Comparison of ENCODE assay signal across 2 cellular contexts in genomic region chr19:45097450-45097775, GRCh38.
TF ChIP-seq lines count a peak whose summit lies in the region.

No MANE protein-coding gene starts in this region.

TF ChIP-seq in SK-N-SH, 30 proteins besides CTCF, POLR2A, EP300 and RAD21 (continued from another document):
- no peak for TF ChIP-seq EZH2phosphoT487 (IDR thresholded peaks at IDR 0.05; ENCODE audit: borderline replicate concordance, low read depth)
- no peak for TF ChIP-seq RXRA (IDR thresholded peaks at IDR 0.05; ENCODE audit: borderline replicate concordance, low read depth)
- no peak for TF ChIP-seq NFIC (IDR thresholded peaks at IDR 0.05; ENCODE audit: borderline replicate concordance)
- TF ChIP-seq REST (IDR thresholded peaks at IDR 0.05; ENCODE audit: low read depth, low read length): no peak
- no peak for TF ChIP-seq GATA2 (CRISPR knock-in tag; IDR thresholded peaks at IDR 0.05)
- TF ChIP-seq POLR2AphosphoS5 (IDR thresholded peaks at IDR 0.05; ENCODE audit: low read depth, low read length): no peak
- TF ChIP-seq GABPA (IDR thresholded peaks at IDR 0.05; ENCODE audit: low read depth): no peak
- no peak for TF ChIP-seq MEF2A (IDR thresholded peaks at IDR 0.05; ENCODE audit: borderline replicate concordance, low read depth)
- TF ChIP-seq IRF3 (IDR thresholded peaks at IDR 0.05; ENCODE audit: low read depth, low read length): no peak

TF ChIP-seq in SK-N-SH treated with all-trans-retinoic acid at 6 μM for 48 hours, 23 proteins besides CTCF, POLR2A, EP300 and RAD21 (continued from another document):
- TF ChIP-seq, protein P1, sequence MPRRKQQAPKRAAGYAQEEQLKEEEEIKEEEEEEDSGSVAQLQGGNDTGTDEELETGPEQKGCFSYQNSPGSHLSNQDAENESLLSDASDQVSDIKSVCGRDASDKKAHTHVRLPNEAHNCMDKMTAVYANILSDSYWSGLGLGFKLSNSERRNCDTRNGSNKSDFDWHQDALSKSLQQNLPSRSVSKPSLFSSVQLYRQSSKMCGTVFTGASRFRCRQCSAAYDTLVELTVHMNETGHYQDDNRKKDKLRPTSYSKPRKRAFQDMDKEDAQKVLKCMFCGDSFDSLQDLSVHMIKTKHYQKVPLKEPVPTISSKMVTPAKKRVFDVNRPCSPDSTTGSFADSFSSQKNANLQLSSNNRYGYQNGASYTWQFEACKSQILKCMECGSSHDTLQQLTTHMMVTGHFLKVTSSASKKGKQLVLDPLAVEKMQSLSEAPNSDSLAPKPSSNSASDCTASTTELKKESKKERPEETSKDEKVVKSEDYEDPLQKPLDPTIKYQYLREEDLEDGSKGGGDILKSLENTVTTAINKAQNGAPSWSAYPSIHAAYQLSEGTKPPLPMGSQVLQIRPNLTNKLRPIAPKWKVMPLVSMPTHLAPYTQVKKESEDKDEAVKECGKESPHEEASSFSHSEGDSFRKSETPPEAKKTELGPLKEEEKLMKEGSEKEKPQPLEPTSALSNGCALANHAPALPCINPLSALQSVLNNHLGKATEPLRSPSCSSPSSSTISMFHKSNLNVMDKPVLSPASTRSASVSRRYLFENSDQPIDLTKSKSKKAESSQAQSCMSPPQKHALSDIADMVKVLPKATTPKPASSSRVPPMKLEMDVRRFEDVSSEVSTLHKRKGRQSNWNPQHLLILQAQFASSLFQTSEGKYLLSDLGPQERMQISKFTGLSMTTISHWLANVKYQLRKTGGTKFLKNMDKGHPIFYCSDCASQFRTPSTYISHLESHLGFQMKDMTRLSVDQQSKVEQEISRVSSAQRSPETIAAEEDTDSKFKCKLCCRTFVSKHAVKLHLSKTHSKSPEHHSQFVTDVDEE (CRISPR knock-in tag; IDR thresholded peaks at IDR 0.05): no peak
- TF ChIP-seq ZFP3 (CRISPR knock-in tag; IDR thresholded peaks at IDR 0.05) (no peak), ESRRG (CRISPR knock-in tag; IDR thresholded peaks at IDR 0.05) (no peak), CSDC2 (CRISPR knock-in tag; IDR thresholded peaks at IDR 0.05) (no peak), PPARA (CRISPR knock-in tag; IDR thresholded peaks at IDR 0.05; ENCODE audit: borderline replicate concordance) (no peak), CREB5 (CRISPR knock-in tag; IDR thresholded peaks at IDR 0.05; ENCODE audit: low read depth) (no peak), ARNTL (CRISPR knock-in tag; IDR thresholded peaks at IDR 0.05; ENCODE audit: borderline replicate concordance, low read depth) (no peak), ZC3H10 (CRISPR knock-in tag; IDR thresholded peaks at IDR 0.05) (no peak), ZNF565 (CRISPR knock-in tag; conservative IDR thresholded peaks at IDR 0.05; ENCODE audit: low read depth) (no peak), GLIS3 (CRISPR knock-in tag; IDR thresholded peaks at IDR 0.05) (no peak), SNAI2 (CRISPR knock-in tag; IDR thresholded peaks at IDR 0.05) (no peak)
- TF ChIP-seq, protein P2, sequence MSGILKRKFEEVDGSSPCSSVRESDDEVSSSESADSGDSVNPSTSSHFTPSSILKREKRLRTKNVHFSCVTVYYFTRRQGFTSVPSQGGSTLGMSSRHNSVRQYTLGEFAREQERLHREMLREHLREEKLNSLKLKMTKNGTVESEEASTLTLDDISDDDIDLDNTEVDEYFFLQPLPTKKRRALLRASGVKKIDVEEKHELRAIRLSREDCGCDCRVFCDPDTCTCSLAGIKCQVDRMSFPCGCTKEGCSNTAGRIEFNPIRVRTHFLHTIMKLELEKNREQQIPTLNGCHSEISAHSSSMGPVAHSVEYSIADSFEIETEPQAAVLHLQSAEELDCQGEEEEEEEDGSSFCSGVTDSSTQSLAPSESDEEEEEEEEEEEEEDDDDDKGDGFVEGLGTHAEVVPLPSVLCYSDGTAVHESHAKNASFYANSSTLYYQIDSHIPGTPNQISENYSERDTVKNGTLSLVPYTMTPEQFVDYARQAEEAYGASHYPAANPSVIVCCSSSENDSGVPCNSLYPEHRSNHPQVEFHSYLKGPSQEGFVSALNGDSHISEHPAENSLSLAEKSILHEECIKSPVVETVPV (CRISPR knock-in tag; IDR thresholded peaks at IDR 0.05): no peak
- TF ChIP-seq, protein P3, sequence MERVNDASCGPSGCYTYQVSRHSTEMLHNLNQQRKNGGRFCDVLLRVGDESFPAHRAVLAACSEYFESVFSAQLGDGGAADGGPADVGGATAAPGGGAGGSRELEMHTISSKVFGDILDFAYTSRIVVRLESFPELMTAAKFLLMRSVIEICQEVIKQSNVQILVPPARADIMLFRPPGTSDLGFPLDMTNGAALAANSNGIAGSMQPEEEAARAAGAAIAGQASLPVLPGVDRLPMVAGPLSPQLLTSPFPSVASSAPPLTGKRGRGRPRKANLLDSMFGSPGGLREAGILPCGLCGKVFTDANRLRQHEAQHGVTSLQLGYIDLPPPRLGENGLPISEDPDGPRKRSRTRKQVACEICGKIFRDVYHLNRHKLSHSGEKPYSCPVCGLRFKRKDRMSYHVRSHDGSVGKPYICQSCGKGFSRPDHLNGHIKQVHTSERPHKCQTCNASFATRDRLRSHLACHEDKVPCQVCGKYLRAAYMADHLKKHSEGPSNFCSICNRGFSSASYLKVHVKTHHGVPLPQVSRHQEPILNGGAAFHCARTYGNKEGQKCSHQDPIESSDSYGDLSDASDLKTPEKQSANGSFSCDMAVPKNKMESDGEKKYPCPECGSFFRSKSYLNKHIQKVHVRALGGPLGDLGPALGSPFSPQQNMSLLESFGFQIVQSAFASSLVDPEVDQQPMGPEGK (CRISPR knock-in tag; IDR thresholded peaks at IDR 0.05; ENCODE audit: borderline replicate concordance): no peak
